14 cellular contexts compared by ENCODE assay signal in genomic region chr3:122410111-122410510, GRCh38.
"Had no signal": no experiment of that assay in that cellular context is flagged by ENCODE, and none has a peak within 500 bp of the region (broad histone marks: within the 10 kb centered on the region; RNA-seq: fewer than 3 reads in every experiment).

No MANE protein-coding gene starts in this region.

- DNase-seq: activated gamma-delta T cell; amniotic stem cell; body of pancreas; cortex of kidney; effector memory CD4-positive, alpha-beta T cell; lower lobe of right lung; SIG-M5; sigmoid colon; stimulated activated CD4-positive, alpha-beta T cell treated with anti-CD3 and anti-CD28 coated beads, Interleukin-12 subunit alpha, Interleukin-12 subunit beta, amount 100 ng/mL, for 4 hours; uterus had no signal

- H3K27ac ChIP-seq: gastroesophageal sphincter, hepatocyte, sigmoid colon, uterus had no signal

- H3K4me3 ChIP-seq: body of pancreas, gastroesophageal sphincter, hepatocyte, lower lobe of right lung, sigmoid colon, uterus had no signal

- H3K4me1 ChIP-seq: uterus had no signal

- H3K27me3 ChIP-seq: body of pancreas, gastroesophageal sphincter, hepatocyte, sigmoid colon, uterus had no signal

- H3K27me3 Mint-ChIP-seq: central memory CD8-positive, alpha-beta T cell; natural killer cell treated with Interleukin-12 subunit alpha and Interleukin-12 subunit beta and Interleukin-15 and Interleukin-18, amount 100 ng/mL, for 72 hours had no signal

- H3K4me3 Mint-ChIP-seq: central memory CD8-positive, alpha-beta T cell had no signal

- H3K4me2 ChIP-seq: hepatocyte had no signal

- H3K36me3 ChIP-seq: uterus had no signal

- H3K9me3 ChIP-seq: body of pancreas, gastroesophageal sphincter, lower lobe of right lung, sigmoid colon, uterus had no signal

- H2AFZ ChIP-seq: hepatocyte had no signal

- ATAC-seq: body of pancreas; gastroesophageal sphincter; natural killer cell treated with Interleukin-12 subunit alpha and Interleukin-12 subunit beta and Interleukin-15 and Interleukin-18, amount 100 ng/mL, for 72 hours had no signal

- H3K9me3 Mint-ChIP-seq: central memory CD8-positive, alpha-beta T cell; natural killer cell treated with Interleukin-12 subunit alpha and Interleukin-12 subunit beta and Interleukin-15 and Interleukin-18, amount 100 ng/mL, for 72 hours had no signal
